8 cellular contexts compared by ENCODE assay signal in genomic region chr1:202692959-202693555, GRCh38. TPM values are rescaled to one million over a fixed set of nuclear protein-coding genes. Genes with fewer than 3 reads are reported as not detected.
DNase-seq lines count a peak whose midpoint lies in the region; ATAC-seq and TF ChIP-seq lines count a peak whose summit lies in the region.

No MANE protein-coding gene starts in this region.

- no peak overlapping the region for H3K4me3 Mint-ChIP-seq in natural killer cell treated with Interleukin-12 subunit alpha and Interleukin-12 subunit beta and Interleukin-15 and Interleukin-18, amount 100 ng/mL, for 72 hours
- H3K4me3 Mint-ChIP-seq in stimulated activated naive CD8-positive, alpha-beta T cell treated with anti-CD3 and anti-CD28 coated beads, Interleukin-15, amount 100 ng/mL, for 72 hours, result no peak overlapping the region

- TF ChIP-seq POLR2A in erythroblast (IDR thresholded peaks at IDR 0.05; ENCODE audit: low read length), result no peak

- H3K27me3 Mint-ChIP-seq in natural killer cell treated with Interleukin-12 subunit alpha and Interleukin-12 subunit beta and Interleukin-15 and Interleukin-18, amount 100 ng/mL, for 72 hours, result peaks cover 28 to 33% of the 10 kb centered on the region in 2 donors
- H3K27me3 Mint-ChIP-seq in stimulated activated naive CD8-positive, alpha-beta T cell treated with anti-CD3 and anti-CD28 coated beads, Interleukin-15, amount 100 ng/mL, for 72 hours, result peaks cover 78% of the 10 kb centered on the region

- H3K36me3 Mint-ChIP-seq in natural killer cell treated with Interleukin-12 subunit alpha and Interleukin-12 subunit beta and Interleukin-15 and Interleukin-18, amount 100 ng/mL, for 72 hours, result no peaks in the 10 kb centered on the region

- no peak overlapping the region for H3K27ac Mint-ChIP-seq in natural killer cell treated with Interleukin-12 subunit alpha and Interleukin-12 subunit beta and Interleukin-15 and Interleukin-18, amount 100 ng/mL, for 72 hours
- H3K27ac Mint-ChIP-seq in stimulated activated naive CD8-positive, alpha-beta T cell treated with anti-CD3 and anti-CD28 coated beads, Interleukin-15, amount 100 ng/mL, for 72 hours, result no peak overlapping the region

- peak; percentile 58 to 69 for ATAC-seq in natural killer cell treated with Interleukin-12 subunit alpha and Interleukin-12 subunit beta and Interleukin-15 and Interleukin-18, amount 100 ng/mL, for 72 hours
- peak; percentile 67 for ATAC-seq in stimulated activated naive CD8-positive, alpha-beta T cell treated with anti-CD3 and anti-CD28 coated beads, Interleukin-15, amount 100 ng/mL, for 72 hours
- ATAC-seq in HG02623 (IDR thresholded peaks at IDR 0.05; ENCODE audit: unreplicated experiment), result no peak

- H3K9me3 Mint-ChIP-seq in natural killer cell treated with Interleukin-12 subunit alpha and Interleukin-12 subunit beta and Interleukin-15 and Interleukin-18, amount 100 ng/mL, for 72 hours, result no peaks in the 10 kb centered on the region
- H3K9me3 Mint-ChIP-seq in stimulated activated naive CD8-positive, alpha-beta T cell treated with anti-CD3 and anti-CD28 coated beads, Interleukin-15, amount 100 ng/mL, for 72 hours, result no peaks in the 10 kb centered on the region

- peaks cover 0 to 1% of the 10 kb centered on the region in 2 donors for H3K4me1 Mint-ChIP-seq in natural killer cell treated with Interleukin-12 subunit alpha and Interleukin-12 subunit beta and Interleukin-15 and Interleukin-18, amount 100 ng/mL, for 72 hours (ENCODE audit: low read depth in 2 of 2)
- peaks cover 3% of the 10 kb centered on the region for H3K4me1 Mint-ChIP-seq in stimulated activated naive CD8-positive, alpha-beta T cell treated with anti-CD3 and anti-CD28 coated beads, Interleukin-15, amount 100 ng/mL, for 72 hours

- DNase-seq in NCI-H2171 treated with DMSO at 0.1 percent for 48 hours (lab: John Stamatoyannopoulos, UW) (peak; percentile 30), NCI-H2171 (lab: John Stamatoyannopoulos, UW) (no peak), NCI-H460 (ENCODE audit: extremely low read depth, low read depth) (peak; percentile 75), erythroblast (lab: John Stamatoyannopoulos, UW) (peak; percentile 71 to 81)
- DNase-seq in activated CD8-positive, alpha-beta memory T cell treated with anti-CD3 and anti-CD28 coated beads for 4 hours (ENCODE audit: low read depth in 2 of 2), result peak; percentile 18 to 20
- DNase-seq in natural killer cell treated with Interleukin-12 subunit alpha and Interleukin-12 subunit beta and Interleukin-15 and Interleukin-18, amount 100 ng/mL, for 72 hours (ENCODE audit: low spot score), result no peak
- DNase-seq in stimulated activated naive CD8-positive, alpha-beta T cell treated with anti-CD3 and anti-CD28 coated beads, Interleukin-15, amount 100 ng/mL, for 72 hours, result peak; percentile 50 to 51

RNA-seq across cellular contexts. Expression of gene SYT2, which starts 17.2 kb away (rescaled TPM):
- not detected in 2 replicates for total RNA-seq in NCI-H460 (2014; rRNA removed; shearing (Covaris generic))
- polyA plus RNA-seq in NCI-H460 (2014; cell fraction: nucleus; rRNA removed), result not detected in 2 replicates
- total RNA-seq in natural killer cell treated with Interleukin-12 subunit alpha and Interleukin-12 subunit beta and Interleukin-15 and Interleukin-18, amount 100 ng/mL, for 72 hours, result not detected

Comparison
In these comparisons a context has a peak if more than half of its experiments do, and no peak if none do; other contexts are left out.
1. DNase-seq: peak in NCI-H2171 treated with DMSO at 0.1 percent for 48 hours (single experiment), NCI-H460 (single experiment), activated CD8-positive, alpha-beta memory T cell treated with anti-CD3 and anti-CD28 coated beads for 4 hours (2 of 2), erythroblast (2 of 2) and stimulated activated naive CD8-positive, alpha-beta T cell treated with anti-CD3 and anti-CD28 coated beads, Interleukin-15, amount 100 ng/mL, for 72 hours (2 of 2); none in NCI-H2171 (single experiment) and natural killer cell treated with Interleukin-12 subunit alpha and Interleukin-12 subunit beta and Interleukin-15 and Interleukin-18, amount 100 ng/mL, for 72 hours (single experiment).